8 cellular contexts compared by ENCODE assay signal in the genomic region with DNA sequence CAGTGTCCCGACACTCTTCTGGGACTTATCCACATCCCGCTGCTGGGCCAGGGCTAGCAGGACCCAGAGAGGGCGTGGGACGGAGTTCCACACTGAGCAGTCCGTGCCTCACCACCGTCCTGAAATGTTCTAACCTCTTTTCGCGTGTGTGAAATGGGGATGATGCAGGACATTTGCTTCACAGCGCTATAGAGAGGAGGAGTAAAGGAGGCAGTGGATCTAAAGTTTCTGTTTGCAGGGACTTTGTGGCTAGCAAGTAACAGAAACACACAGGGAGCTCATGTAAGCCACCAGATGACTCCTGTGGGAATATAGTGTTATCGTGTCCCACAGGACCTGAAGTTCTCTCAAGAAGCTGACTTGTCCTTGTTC. TPM values are rescaled to one million over a fixed set of nuclear protein-coding genes. Genes with fewer than 3 reads are reported as not detected.
DNase-seq lines count a peak whose midpoint lies in the region; ATAC-seq, FAIRE-seq and TF ChIP-seq lines count a peak whose summit lies in the region.

No MANE protein-coding gene starts in this region.

- H2BK20ac ChIP-seq in H1 (ENCODE audit: low read length), result no peak overlapping the region

- no peak overlapping the region for H3K18ac ChIP-seq in H1 (ENCODE audit: extremely low read depth, low read length)

- TF ChIP-seq CTCF in PC-3 (conservative IDR thresholded peaks at IDR 0.05; ENCODE audit: low read depth, low read length) (no peak), H1 (IDR thresholded peaks at IDR 0.05; ENCODE audit: control extremely low read depth in 1 of 3, insufficient read depth in 1 of 3, low read depth in 1 of 3, low read length in 3 of 3) (no peak)

- H4K5ac ChIP-seq in H1 (ENCODE audit: insufficient read length, low read depth, low read length), result no peak overlapping the region

- H3K9me3 ChIP-seq in PC-3 (ENCODE audit: low read length) (no peaks in the 10 kb centered on the region), H1 (ENCODE audit: insufficient read depth in 2 of 2, low read depth in 1 of 2, low read length in 1 of 2) (no peaks in the 10 kb centered on the region), muscle layer of colon (ENCODE audit: low read length) (no peaks in the 10 kb centered on the region)

- no peak overlapping the region for H3K4ac ChIP-seq in H1 (replicated peaks; ENCODE audit: insufficient read length, low read depth, low read length)

- peaks cover 14% of the 10 kb centered on the region; the same call in 1 of the 2 replicates for H3K4me1 ChIP-seq in PC-3 (ENCODE audit: insufficient read depth, low read length)
- H3K4me1 ChIP-seq in H1 (replicated peaks in 1 of 4; ENCODE audit: control insufficient read depth in 3 of 4, insufficient read depth in 4 of 4, low read length in 3 of 4), result peaks cover 0 to 9% (median 1%) of the 10 kb centered on the region in 4 experiments; a peak in 4 of 7 replicates
- H3K4me1 ChIP-seq in muscle layer of colon (ENCODE audit: insufficient read depth, low read length), result peaks cover 15% of the 10 kb centered on the region

- no peak overlapping the region for H2BK120ac ChIP-seq in H1 (replicated peaks; ENCODE audit: low read depth, low read length)

- no peak overlapping the region for H2BK15ac ChIP-seq in H1 (ENCODE audit: low read length)

- H3K4me2 ChIP-seq in PC-3 (ENCODE audit: low read length) (peak overlapping the region; percentile 83), H1 (ENCODE audit: insufficient read depth in 1 of 2, low read depth in 2 of 2, low read length in 2 of 2) (peak overlapping the region; percentile 94 to 97)

- FAIRE-seq in H1 (lab: Jason Lieb, UNC), result no peak
- FAIRE-seq in urothelium cell line (lab: Jason Lieb, UNC), result no peak

- H4K8ac ChIP-seq in H1 (ENCODE audit: extremely low read depth, insufficient read depth, low read length), result no peak overlapping the region

- H3K36me3 ChIP-seq in PC-3 (ENCODE audit: low read depth, low read length) (peaks cover 10% of the 10 kb centered on the region; the same call in 1 of the 2 replicates), H1 (ENCODE audit: control insufficient read depth in 2 of 4, insufficient read depth in 4 of 4, low read length in 3 of 4) (peaks cover 4 to 12% (median 9%) of the 10 kb centered on the region in 4 experiments; a peak in 7 of 8 replicates), muscle layer of colon (ENCODE audit: insufficient read depth, low read length) (peaks cover 6% of the 10 kb centered on the region)

- no peak overlapping the region; the same call in 1 of the 2 replicates for H2BK5ac ChIP-seq in H1 (ENCODE audit: low read depth, low read length)

- H3K27ac ChIP-seq in PC-3 (ENCODE audit: low read length) (peak overlapping the region; percentile 55), H1 (ENCODE audit: low read depth, low read length) (no peak overlapping the region), muscle layer of colon (ENCODE audit: low read depth, low read length) (peak overlapping the region; percentile 85)

- intact Hi-C loops in PC-3 (cut with micrococcal nuclease), result no loop called here

- no peak overlapping the region for H3K56ac ChIP-seq in H1 (replicated peaks; ENCODE audit: insufficient read length, low read depth, low read length)

- no peaks in the 10 kb centered on the region for H3K9me2 ChIP-seq in PC-3 (replicated peaks; ENCODE audit: low read length)

- H2BK12ac ChIP-seq in H1 (ENCODE audit: low read depth, low read length), result no peak overlapping the region

- H3K23me2 ChIP-seq in H1 (ENCODE audit: low read depth, low read length), result peaks cover 12% of the 10 kb centered on the region

- no peak for TF ChIP-seq EP300 in H1 (IDR thresholded peaks at IDR 0.05; ENCODE audit: borderline replicate concordance in 1 of 2, low read depth in 2 of 2, low read length in 2 of 2)

- H3K14ac ChIP-seq in H1 (ENCODE audit: insufficient read length), result no peak overlapping the region

- peaks cover 46% of the 10 kb centered on the region for H3K79me2 ChIP-seq in PC-3 (ENCODE audit: low read length)
- peaks cover 4 to 22% of the 10 kb centered on the region in 2 experiments; a peak in 3 of 4 replicates for H3K79me2 ChIP-seq in H1 (ENCODE audit: control insufficient read depth in 1 of 2, insufficient read depth in 2 of 2, low read length in 2 of 2)

- no peak for TF ChIP-seq POLR2A in H1 (IDR thresholded peaks at IDR 0.05; ENCODE audit: control extremely low read depth in 1 of 2, low read depth in 2 of 2, low read length in 2 of 2)

- H3K4me3 ChIP-seq in PC-3 (ENCODE audit: low read length) (peak overlapping the region; percentile 89), H1 (ENCODE audit: extremely low read depth in 1 of 4, insufficient read depth in 2 of 4, low read depth in 3 of 4, low read length in 4 of 4) (peak overlapping the region; percentile 90 to 96 (median 94)), muscle layer of colon (ENCODE audit: low read depth in 1 of 2, low read length in 2 of 2) (peak overlapping the region; percentile 76 to 95)

- CTCF ChIA-PET in PC-3 (lab: Charles Lee), result no interaction called here
- CTCF ChIA-PET in H1 (lab: Charles Lee; ENCODE audit: partially characterized antibody), result interaction anchor here (0.6 to 2.2 kb wide), 10 partner anchors 9 to 107 kb away, joined by 3 to 6 read pairs (median 3); no protein-coding TSS in a partner anchor

- H3K23ac ChIP-seq in H1 (ENCODE audit: insufficient read length), result no peak overlapping the region

- no peak for TF ChIP-seq RAD21 in H1 (IDR thresholded peaks at IDR 0.05 in 1 of 2, conservative IDR thresholded peaks at IDR 0.05 in 1 of 2; ENCODE audit: low read depth in 2 of 2, low read length in 2 of 2)

- H4K20me1 ChIP-seq in PC-3 (ENCODE audit: low read length), result no peaks in the 10 kb centered on the region
- H4K20me1 ChIP-seq in H1 (replicated peaks in 1 of 2; ENCODE audit: control insufficient read depth in 1 of 2, insufficient read depth in 2 of 2, low read length in 2 of 2), result peaks cover 0 to 2% of the 10 kb centered on the region in 2 experiments

- BruUV-seq in PC-3 (replicated peaks; lab: Mats Ljungman, UMichigan), result no TSS peak

- ATAC-seq in GM18511 (IDR thresholded peaks at IDR 0.05; ENCODE audit: unreplicated experiment), result peak; percentile 29
- peak; percentile 55 for ATAC-seq in PC-3
- no peak for ATAC-seq in HG03045 (IDR thresholded peaks at IDR 0.05; ENCODE audit: unreplicated experiment)

- H3K27me3 ChIP-seq in PC-3 (ENCODE audit: low read length) (no peaks in the 10 kb centered on the region), H1 (replicated peaks in 1 of 4; ENCODE audit: control insufficient read depth in 3 of 4, extremely low read depth in 1 of 4, insufficient read depth in 3 of 4, low read length in 3 of 4) (no peaks in the 10 kb centered on the region), muscle layer of colon (ENCODE audit: control insufficient read depth in 1 of 2, insufficient read depth in 2 of 2, low read length in 2 of 2) (no peaks in the 10 kb centered on the region)

- POLR2A ChIA-PET in PC-3 (lab: Charles Lee; ENCODE audit: unreplicated experiment), result interaction anchor here (0.5 kb wide), 1 partner anchor 37 kb away, joined by 5 read pairs; no protein-coding TSS in a partner anchor
- POLR2A ChIA-PET in H1 (lab: Charles Lee; ENCODE audit: partially characterized antibody), result interaction anchor here (0.6 to 3.6 kb wide), 9 partner anchors 8 to 50 kb away, joined by 3 to 14 read pairs (median 4); partner anchors contain the start of genes FASTKD5, SLC4A11 and UBOX5

- H2AFZ ChIP-seq in PC-3 (ENCODE audit: low read length), result peak overlapping the region; percentile 92
- H2AFZ ChIP-seq in H1 (ENCODE audit: low read length), result peak overlapping the region; percentile 73; the same call in 1 of the 2 replicates

- H3K9ac ChIP-seq in PC-3 (ENCODE audit: low read length) (peak overlapping the region; percentile 90), H1 (replicated peaks in 1 of 4; ENCODE audit: extremely low read depth in 1 of 4, low read depth in 3 of 4, low read length in 3 of 4) (peak overlapping the region; percentile 35 to 90 (median 49)), muscle layer of colon (ENCODE audit: low read length) (peak overlapping the region; percentile 39)

- H4K91ac ChIP-seq in H1 (replicated peaks; ENCODE audit: insufficient read length, low read length), result peak overlapping the region; percentile 30

- H3F3A ChIP-seq in PC-3 (ENCODE audit: low read length, unreplicated experiment), result no peaks in the 10 kb centered on the region

- no peak overlapping the region for H2AK5ac ChIP-seq in H1 (ENCODE audit: low read depth, low read length)

- peaks cover 13% of the 10 kb centered on the region for H3K79me1 ChIP-seq in H1 (ENCODE audit: low read depth, low read length)

- 15% methylated on average over 10 of the region's 10 CpGs; no CpG with 5 or more reads in 1 of the 2 experiments for WGBS in H1 (ENCODE audit: extremely low coverage in 1 of 2, insufficient coverage in 1 of 2, insufficient read length in 1 of 2, insufficient replicate concordance in 2 of 2, low coverage in 1 of 2, low lambda C conversion rate in 2 of 2, missing lambda C conversion rate in 1 of 2), 2 experiments

- DNase-seq in PC-3 (no peak), H1 (ENCODE audit: low read depth in 1 of 2, low spot score in 2 of 2) (no peak), NCI-H774 (lab: John Stamatoyannopoulos, UW) (no peak), urothelium cell line (ENCODE audit: low spot score) (no peak), HPDE6-E6E7 (ENCODE audit: extremely low spot score) (no peak)

RNA-seq across cellular contexts. Expression of gene ITPA, which starts 0.6 kb away (rescaled TPM):
- total RNA-seq in PC-3 (2014; rRNA removed), result 117 and 121 TPM in 2 replicates
- 80.9 and 94.0 TPM in 2 replicates for total RNA-seq in H1 (2021; fragmentation: NEBNext Ultra II Directional; extraction: Animal tissue kit (Norgen Biotek cat#: 25700))
- polyA plus RNA-seq in H1 (2011; rRNA removed), result 88.2 and 90.3 TPM in 2 replicates
- 76.8 TPM for polyA plus RNA-seq in H1 (2011; cell fraction: cytosol; rRNA removed)
- 68.8 TPM for polyA plus RNA-seq in H1 (2011; cell fraction: nucleus; rRNA removed)
- polyA plus RNA-seq in H1 (2012, experiment 1 of 2), result 78.5 to 95.4 TPM (median 90.5 TPM) in 4 replicates
- polyA plus RNA-seq in H1 (2012, experiment 2 of 2), result 85.8 TPM
- 73.6 TPM for polyA plus RNA-seq in H1 (2013, experiment 1 of 2)
- 72.9 TPM for polyA plus RNA-seq in H1 (2013, experiment 2 of 2)
- polyA minus RNA-seq in H1 (2011; rRNA and poly(A)+ RNA removed), result 14.7 and 15.6 TPM in 2 replicates
- 22.7 TPM for polyA minus RNA-seq in H1 (2011; cell fraction: cytosol; rRNA and poly(A)+ RNA removed)
- polyA minus RNA-seq in H1 (2011; cell fraction: nucleus; rRNA and poly(A)+ RNA removed), result 13.9 TPM

RNA-seq across cellular contexts. Expression of gene DDRGK1, which starts 5.5 kb away (rescaled TPM):
- total RNA-seq in PC-3 (2014; rRNA removed), result 97.7 and 122 TPM in 2 replicates
- 42.0 and 43.8 TPM in 2 replicates for total RNA-seq in H1 (2021; fragmentation: NEBNext Ultra II Directional; extraction: Animal tissue kit (Norgen Biotek cat#: 25700))
- polyA plus RNA-seq in H1 (2011; rRNA removed), result 29.4 and 31.2 TPM in 2 replicates
- 51.1 TPM for polyA plus RNA-seq in H1 (2011; cell fraction: cytosol; rRNA removed)
- polyA plus RNA-seq in H1 (2011; cell fraction: nucleus; rRNA removed), result 35.3 TPM
- polyA plus RNA-seq in H1 (2012, experiment 1 of 2), result 37.0 to 47.9 TPM (median 45.6 TPM) in 4 replicates
- polyA plus RNA-seq in H1 (2012, experiment 2 of 2), result 29.9 TPM
- polyA plus RNA-seq in H1 (2013, experiment 1 of 2), result 48.3 TPM
- 56.7 TPM for polyA plus RNA-seq in H1 (2013, experiment 2 of 2)
- 11.3 and 15.2 TPM in 2 replicates for polyA minus RNA-seq in H1 (2011; rRNA and poly(A)+ RNA removed)
- 16.9 TPM for polyA minus RNA-seq in H1 (2011; cell fraction: cytosol; rRNA and poly(A)+ RNA removed)
- polyA minus RNA-seq in H1 (2011; cell fraction: nucleus; rRNA and poly(A)+ RNA removed), result 12.4 TPM

RNA-seq across cellular contexts. Expression of gene SLC4A11, which starts 29.1 kb away (rescaled TPM):
- 23.7 and 26.8 TPM in 2 replicates for total RNA-seq in PC-3 (2014; rRNA removed)
- total RNA-seq in H1 (2021; fragmentation: NEBNext Ultra II Directional; extraction: Animal tissue kit (Norgen Biotek cat#: 25700)), result 29.1 and 32.3 TPM in 2 replicates
- 11.9 and 20.9 TPM in 2 replicates for polyA plus RNA-seq in H1 (2011; rRNA removed)
- 11.0 TPM for polyA plus RNA-seq in H1 (2011; cell fraction: cytosol; rRNA removed)
- polyA plus RNA-seq in H1 (2011; cell fraction: nucleus; rRNA removed), result 95.5 TPM
- polyA plus RNA-seq in H1 (2012, experiment 1 of 2), result 21.9 to 33.9 TPM (median 28.9 TPM) in 4 replicates
- 18.1 TPM for polyA plus RNA-seq in H1 (2012, experiment 2 of 2)
- polyA plus RNA-seq in H1 (2013, experiment 1 of 2), result 37.5 TPM
- polyA plus RNA-seq in H1 (2013, experiment 2 of 2), result 34.4 TPM
- 7.9 and 12.2 TPM in 2 replicates for polyA minus RNA-seq in H1 (2011; rRNA and poly(A)+ RNA removed)
- 17.8 TPM for polyA minus RNA-seq in H1 (2011; cell fraction: cytosol; rRNA and poly(A)+ RNA removed)
- 29.5 TPM for polyA minus RNA-seq in H1 (2011; cell fraction: nucleus; rRNA and poly(A)+ RNA removed)

RNA-seq across cellular contexts. Expression of gene LZTS3, which starts 36.6 kb away (rescaled TPM):
- total RNA-seq in PC-3 (2014; rRNA removed), result 6.4 and 8.9 TPM in 2 replicates
- 31.8 and 33.3 TPM in 2 replicates for total RNA-seq in H1 (2021; fragmentation: NEBNext Ultra II Directional; extraction: Animal tissue kit (Norgen Biotek cat#: 25700))
- 33.5 and 54.4 TPM in 2 replicates for polyA plus RNA-seq in H1 (2011; rRNA removed)
- polyA plus RNA-seq in H1 (2011; cell fraction: cytosol; rRNA removed), result 46.5 TPM
- polyA plus RNA-seq in H1 (2011; cell fraction: nucleus; rRNA removed), result 189 TPM
- polyA plus RNA-seq in H1 (2012, experiment 1 of 2), result 21.7 to 35.2 TPM (median 31.4 TPM) in 4 replicates
- polyA plus RNA-seq in H1 (2012, experiment 2 of 2), result 24.7 TPM
- 19.8 TPM for polyA plus RNA-seq in H1 (2013, experiment 1 of 2)
- polyA plus RNA-seq in H1 (2013, experiment 2 of 2), result 17.5 TPM
- polyA minus RNA-seq in H1 (2011; rRNA and poly(A)+ RNA removed), result 21.1 and 26.4 TPM in 2 replicates
- polyA minus RNA-seq in H1 (2011; cell fraction: cytosol; rRNA and poly(A)+ RNA removed), result 24.1 TPM
- polyA minus RNA-seq in H1 (2011; cell fraction: nucleus; rRNA and poly(A)+ RNA removed), result 31.4 TPM

RNA-seq across cellular contexts. Expression of gene FASTKD5, which starts 50.3 kb away (rescaled TPM):
- total RNA-seq in PC-3 (2014; rRNA removed), result 16.8 and 25.2 TPM in 2 replicates
- total RNA-seq in H1 (2021; fragmentation: NEBNext Ultra II Directional; extraction: Animal tissue kit (Norgen Biotek cat#: 25700)), result 21.3 and 25.9 TPM in 2 replicates
- 8.9 and 12.0 TPM in 2 replicates for polyA plus RNA-seq in H1 (2011; rRNA removed)
- polyA plus RNA-seq in H1 (2011; cell fraction: cytosol; rRNA removed), result 15.7 TPM
- 9.0 TPM for polyA plus RNA-seq in H1 (2011; cell fraction: nucleus; rRNA removed)
- 14.5 to 21.7 TPM (median 17.9 TPM) in 4 replicates for polyA plus RNA-seq in H1 (2012, experiment 1 of 2)
- polyA plus RNA-seq in H1 (2012, experiment 2 of 2), result 3.8 TPM
- polyA plus RNA-seq in H1 (2013, experiment 1 of 2), result 15.4 TPM
- polyA plus RNA-seq in H1 (2013, experiment 2 of 2), result 14.8 TPM
- polyA minus RNA-seq in H1 (2011; rRNA and poly(A)+ RNA removed), result 28.2 and 34.7 TPM in 2 replicates
- polyA minus RNA-seq in H1 (2011; cell fraction: cytosol; rRNA and poly(A)+ RNA removed), result 12.4 TPM
- polyA minus RNA-seq in H1 (2011; cell fraction: nucleus; rRNA and poly(A)+ RNA removed), result 15.7 TPM

Comparison
In these comparisons a context has a peak if more than half of its experiments do, and no peak if none do; other contexts are left out.
1. H3K9ac ChIP-seq: peak in every context shown above with its lines; median percentile 90 in PC-3; 49 in H1; 39 in muscle layer of colon.